In genomic region chr12:51195841-51196240, GRCh38 we compare ENCODE assay signal across 36 cellular contexts.
"Had no signal": no experiment of that assay in that cellular context is flagged by ENCODE, and none has a peak within 500 bp of the region (broad histone marks: within the 10 kb centered on the region; RNA-seq: fewer than 3 reads in every experiment).

No MANE protein-coding gene starts in this region.

- H3K36me3 Mint-ChIP-seq: activated CD4-positive, alpha-beta memory T cell treated with anti-CD3 and anti-CD28 coated beads for 36 hours; activated naive CD4-positive, alpha-beta T cell treated with anti-CD3 and anti-CD28 coated beads, Interleukin-2, amount 50 U/mL, for 72 hours; activated naive CD8-positive, alpha-beta T cell treated with anti-CD3 and anti-CD28 coated beads for 36 hours had no signal

- H3K4me3 Mint-ChIP-seq: activated B cell treated with CpG ODN at 0.5 μM for 24 hours; activated CD4-positive, alpha-beta memory T cell treated with anti-CD3 and anti-CD28 coated beads for 36 hours; activated CD4-positive, alpha-beta T cell treated with anti-CD3 and anti-CD28 coated beads, Interleukin-2, amount 10 ng/mL, durations not matched to agents 24 days and 14 days; activated CD8-positive, alpha-beta T cell treated with anti-CD3 and anti-CD28 coated beads for 36 hours; activated naive CD4-positive, alpha-beta T cell treated with anti-CD3 and anti-CD28 coated beads for 36 hours; activated naive CD8-positive, alpha-beta T cell treated with anti-CD3 and anti-CD28 coated beads for 36 hours; activated T-cell treated with anti-CD3 and anti-CD28 coated beads, Interleukin-2, amount 50 U/mL, for 4 hours; activated T-cell treated with anti-CD3 and anti-CD28 coated beads, Interleukin-2, amount 50 U/mL, for 72 hours; activated T-helper 1 cell treated with anti-CD3 and anti-CD28 coated beads, Interleukin-12 subunit alpha, Interleukin-12 subunit beta, Interleukin-2, Interleukin-4 antibody, amounts not matched to agents 30 ng/mL and 10 ng/mL and 1 ng/mL, durations not matched to agents 14 hours and 24 hours and 36 hours; activated T-helper 17 cell treated with anti-CD3 and anti-CD28 coated beads, Interleukin-2, amount 50 U/mL, for 72 hours; brain; central memory CD8-positive, alpha-beta T cell; T-helper 1 cell treated with Interleukin-12 subunit alpha and Interleukin-12 subunit beta and Interleukin-4 antibody, amounts not matched to agents 30 μg/mL and 1 μg/mL, for 36 hours; T-helper 2 cell treated with Interferon-gamma antibody and Interleukin-4, amounts not matched to agents 5 μg/mL and 100 μg/mL, for 36 hours had no signal

- H3K9me3 Mint-ChIP-seq: activated B cell treated with CpG ODN at 0.5 μM for 24 hours; activated CD4-positive, alpha-beta memory T cell treated with anti-CD3 and anti-CD28 coated beads for 36 hours; activated CD4-positive, alpha-beta T cell treated with anti-CD3 and anti-CD28 coated beads, Interleukin-2, amount 10 ng/mL, durations not matched to agents 24 days and 14 days; activated CD8-positive, alpha-beta T cell treated with anti-CD3 and anti-CD28 coated beads for 36 hours; activated naive CD4-positive, alpha-beta T cell treated with anti-CD3 and anti-CD28 coated beads for 36 hours; activated naive CD4-positive, alpha-beta T cell treated with anti-CD3 and anti-CD28 coated beads, Interleukin-2, amount 50 U/mL, for 72 hours; activated naive CD8-positive, alpha-beta T cell treated with anti-CD3 and anti-CD28 coated beads for 36 hours; activated T-cell treated with anti-CD3 and anti-CD28 coated beads, Interleukin-2, amount 50 U/mL, for 4 hours; activated T-cell treated with anti-CD3 and anti-CD28 coated beads, Interleukin-2, amount 50 U/mL, for 72 hours; activated T-helper 1 cell treated with anti-CD3 and anti-CD28 coated beads, Interleukin-12 subunit alpha, Interleukin-12 subunit beta, Interleukin-2, Interleukin-4 antibody, amounts not matched to agents 30 ng/mL and 10 ng/mL and 1 ng/mL, durations not matched to agents 14 hours and 24 hours and 36 hours; activated T-helper 17 cell treated with anti-CD3 and anti-CD28 coated beads, Interleukin-2, amount 50 U/mL, for 72 hours; central memory CD8-positive, alpha-beta T cell; T-helper 1 cell treated with Interleukin-12 subunit alpha and Interleukin-12 subunit beta and Interleukin-4 antibody, amounts not matched to agents 30 μg/mL and 1 μg/mL, for 36 hours; T-helper 2 cell treated with Interferon-gamma antibody and Interleukin-4, amounts not matched to agents 5 μg/mL and 100 μg/mL, for 36 hours had no signal

- H3K27me3 Mint-ChIP-seq: activated B cell treated with CpG ODN at 0.5 μM for 24 hours; activated CD4-positive, alpha-beta memory T cell treated with anti-CD3 and anti-CD28 coated beads for 36 hours; activated CD4-positive, alpha-beta T cell treated with anti-CD3 and anti-CD28 coated beads, Interleukin-2, amount 10 ng/mL, durations not matched to agents 24 days and 14 days; activated CD8-positive, alpha-beta T cell treated with anti-CD3 and anti-CD28 coated beads for 36 hours; activated naive CD8-positive, alpha-beta T cell treated with anti-CD3 and anti-CD28 coated beads for 36 hours; activated T-helper 17 cell treated with anti-CD3 and anti-CD28 coated beads, Interleukin-2, amount 50 U/mL, for 72 hours; brain; central memory CD8-positive, alpha-beta T cell had no signal

- H3K27me3 ChIP-seq: adrenal gland, cardiac muscle cell had no signal

- DNase-seq: activated B cell treated with CpG ODN at 0.5 μM for 24 hours; activated CD4-positive, alpha-beta memory T cell treated with anti-CD3 and anti-CD28 coated beads for 36 hours; activated CD4-positive, alpha-beta T cell treated with anti-CD3 and anti-CD28 coated beads for 4 hours; activated CD4-positive, alpha-beta T cell treated with anti-CD3 and anti-CD28 coated beads, Interleukin-2, amount 10 ng/mL, durations not matched to agents 24 days and 14 days; activated CD4-positive, alpha-beta T cell treated with anti-CD3 and anti-CD28 coated beads, Interleukin-2, amount 50 U/mL, for 1 hour; activated CD4-positive, alpha-beta T cell treated with anti-CD3 and anti-CD28 coated beads, Interleukin-2, amount 50 U/mL, for 4 hours; activated CD4-positive, CD25-positive, alpha-beta regulatory T cell treated with anti-CD3 and anti-CD28 coated beads, Interleukin-2, amount 50 U/mL, for 72 hours; activated CD8-positive, alpha-beta memory T cell treated with anti-CD3 and anti-CD28 coated beads, Interleukin-2, amount 50 U/mL, for 4 hours; activated CD8-positive, alpha-beta T cell treated with anti-CD3 and anti-CD28 coated beads for 36 hours; activated effector memory CD4-positive, alpha-beta T cell treated with anti-CD3 and anti-CD28 coated beads, Interleukin-2, amount 50 U/mL, for 16 hours; activated gamma-delta T cell treated with Interleukin-2 at 50 U/mL for 16 hours; activated naive CD4-positive, alpha-beta T cell; activated naive CD4-positive, alpha-beta T cell treated with anti-CD3 and anti-CD28 coated beads for 36 hours; activated naive CD4-positive, alpha-beta T cell treated with anti-CD3 and anti-CD28 coated beads, Interleukin-2, amount 50 U/mL, for 16 hours; activated naive CD8-positive, alpha-beta T cell treated with anti-CD3 and anti-CD28 coated beads for 36 hours; activated T-cell treated with anti-CD3 and anti-CD28 coated beads for 4 hours; activated T-cell treated with anti-CD3 and anti-CD28 coated beads, Interleukin-2, amount 50 U/mL, for 1 hour; activated T-cell treated with anti-CD3 and anti-CD28 coated beads, Interleukin-2, amount 50 U/mL, for 4 hours; activated T-cell treated with anti-CD3 and anti-CD28 coated beads, Interleukin-2, amount 50 U/mL, for 72 hours; adrenal gland; amniotic stem cell; aorta; caudate nucleus; cerebellar nuclear complex; T-helper 1 cell; T-helper 2 cell; T-helper 9 cell had no signal

- H3K27ac Mint-ChIP-seq: activated B cell treated with CpG ODN at 0.5 μM for 24 hours; activated CD4-positive, alpha-beta memory T cell treated with anti-CD3 and anti-CD28 coated beads for 36 hours; activated CD4-positive, alpha-beta T cell treated with anti-CD3 and anti-CD28 coated beads, Interleukin-2, amount 10 ng/mL, durations not matched to agents 24 days and 14 days; activated CD8-positive, alpha-beta T cell treated with anti-CD3 and anti-CD28 coated beads for 36 hours; activated naive CD4-positive, alpha-beta T cell treated with anti-CD3 and anti-CD28 coated beads for 36 hours; activated naive CD4-positive, alpha-beta T cell treated with anti-CD3 and anti-CD28 coated beads, Interleukin-2, amount 50 U/mL, for 72 hours; activated naive CD8-positive, alpha-beta T cell treated with anti-CD3 and anti-CD28 coated beads for 36 hours; activated T-cell treated with anti-CD3 and anti-CD28 coated beads, Interleukin-2, amount 50 U/mL, for 72 hours; activated T-helper 1 cell treated with anti-CD3 and anti-CD28 coated beads, Interleukin-12 subunit alpha, Interleukin-12 subunit beta, Interleukin-2, Interleukin-4 antibody, amounts not matched to agents 30 ng/mL and 10 ng/mL and 1 ng/mL, durations not matched to agents 14 hours and 24 hours and 36 hours; activated T-helper 17 cell treated with anti-CD3 and anti-CD28 coated beads, Interleukin-2, amount 50 U/mL, for 72 hours; brain; T-helper 1 cell treated with Interleukin-12 subunit alpha and Interleukin-12 subunit beta and Interleukin-4 antibody, amounts not matched to agents 30 μg/mL and 1 μg/mL, for 36 hours; T-helper 2 cell treated with Interferon-gamma antibody and Interleukin-4, amounts not matched to agents 5 μg/mL and 100 μg/mL, for 36 hours had no signal

- H3K4me1 Mint-ChIP-seq: activated B cell treated with CpG ODN at 0.5 μM for 24 hours; activated CD4-positive, alpha-beta T cell treated with anti-CD3 and anti-CD28 coated beads, Interleukin-2, amount 10 ng/mL, durations not matched to agents 24 days and 14 days; activated naive CD8-positive, alpha-beta T cell treated with anti-CD3 and anti-CD28 coated beads for 36 hours; brain; central memory CD8-positive, alpha-beta T cell had no signal

- H3K9me3 ChIP-seq: adrenal gland had no signal

- H3K4me3 ChIP-seq: adrenal gland, cardiac muscle cell had no signal

- H3K4me1 ChIP-seq: adrenal gland had no signal

- H3K27ac ChIP-seq: adrenal gland, cardiac muscle cell, VCaP had no signal

- ATAC-seq: activated CD8-positive, alpha-beta T cell treated with anti-CD3 and anti-CD28 coated beads for 36 hours; activated naive CD4-positive, alpha-beta T cell treated with anti-CD3 and anti-CD28 coated beads, Interleukin-2, amount 50 U/mL, for 72 hours; activated T-cell treated with anti-CD3 and anti-CD28 coated beads, Interleukin-2, amount 50 U/mL, for 4 hours; activated T-cell treated with anti-CD3 and anti-CD28 coated beads, Interleukin-2, amount 50 U/mL, for 72 hours; activated T-helper 17 cell treated with anti-CD3 and anti-CD28 coated beads, Interleukin-2, amount 50 U/mL, for 72 hours had no signal

- H3K36me3 ChIP-seq: adrenal gland, cardiac muscle cell had no signal
